1 cellular context compared by ENCODE assay signal in the genomic region with DNA sequence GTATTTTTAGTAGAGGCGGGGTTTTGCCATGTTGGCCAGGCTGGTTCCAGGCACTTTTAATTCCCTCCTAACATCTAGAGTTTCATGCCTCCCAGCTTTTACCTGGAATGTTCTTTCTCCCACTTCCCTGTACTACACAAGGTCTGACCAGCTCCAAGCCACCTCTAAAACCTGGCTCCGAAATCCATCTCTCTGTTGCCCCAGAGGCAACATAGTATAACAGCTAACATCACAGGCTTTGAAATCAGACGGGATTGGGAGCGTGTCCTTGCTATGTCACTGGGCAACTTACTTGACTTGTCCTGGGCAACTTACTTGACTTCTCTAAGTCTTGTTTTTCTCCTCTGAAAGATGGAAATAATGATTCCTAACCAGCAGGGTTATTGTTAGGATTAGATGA.
A peak's percentile ranks its signal among the peaks of the same experiment; 100 is the strongest.
TF ChIP-seq lines count a peak whose summit lies in the region.

No MANE protein-coding gene starts in this region.

TF ChIP-seq in H1, 55 proteins besides CTCF, POLR2A, EP300 and RAD21:
- TF ChIP-seq SP1 (IDR thresholded peaks at IDR 0.05; ENCODE audit: low read depth, low read length) (peak; percentile 32; the same call in 1 of the 2 replicates), KDM5A (IDR thresholded peaks at IDR 0.05; ENCODE audit: low read length) (no peak), CREB1 (IDR thresholded peaks at IDR 0.05) (no peak), CHD1 (IDR thresholded peaks at IDR 0.05; ENCODE audit: low read depth, low read length) (no peak), YY1 (IDR thresholded peaks at IDR 0.05; ENCODE audit: low read depth, low read length) (no peak)
